In genomic region chr6:20238688-20239587, GRCh38 we compare ENCODE assay signal across 2 cellular contexts.
TF ChIP-seq lines count a peak whose summit lies in the region.

No MANE protein-coding gene starts in this region.

TF ChIP-seq in HepG2, 621 proteins besides CTCF, POLR2A, EP300 and RAD21:
- TF ChIP-seq, protein P1, sequence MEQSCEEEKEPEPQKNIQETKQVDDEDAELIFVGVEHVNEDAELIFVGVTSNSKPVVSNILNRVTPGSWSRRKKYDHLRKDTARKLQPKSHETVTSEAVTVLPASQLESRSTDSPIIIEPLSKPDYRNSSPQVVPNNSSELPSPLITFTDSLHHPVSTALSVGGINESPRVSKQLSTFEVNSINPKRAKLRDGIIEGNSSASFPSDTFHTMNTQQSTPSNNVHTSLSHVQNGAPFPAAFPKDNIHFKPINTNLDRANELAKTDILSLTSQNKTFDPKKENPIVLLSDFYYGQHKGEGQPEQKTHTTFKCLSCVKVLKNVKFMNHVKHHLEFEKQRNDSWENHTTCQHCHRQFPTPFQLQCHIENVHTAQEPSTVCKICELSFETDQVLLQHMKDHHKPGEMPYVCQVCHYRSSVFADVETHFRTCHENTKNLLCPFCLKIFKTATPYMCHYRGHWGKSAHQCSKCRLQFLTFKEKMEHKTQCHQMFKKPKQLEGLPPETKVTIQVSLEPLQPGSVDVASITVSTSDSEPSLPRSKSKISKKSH (CRISPR knock-in tag; IDR thresholded peaks at IDR 0.05; ENCODE audit: borderline replicate concordance), result no peak
- TF ChIP-seq, protein P2, sequence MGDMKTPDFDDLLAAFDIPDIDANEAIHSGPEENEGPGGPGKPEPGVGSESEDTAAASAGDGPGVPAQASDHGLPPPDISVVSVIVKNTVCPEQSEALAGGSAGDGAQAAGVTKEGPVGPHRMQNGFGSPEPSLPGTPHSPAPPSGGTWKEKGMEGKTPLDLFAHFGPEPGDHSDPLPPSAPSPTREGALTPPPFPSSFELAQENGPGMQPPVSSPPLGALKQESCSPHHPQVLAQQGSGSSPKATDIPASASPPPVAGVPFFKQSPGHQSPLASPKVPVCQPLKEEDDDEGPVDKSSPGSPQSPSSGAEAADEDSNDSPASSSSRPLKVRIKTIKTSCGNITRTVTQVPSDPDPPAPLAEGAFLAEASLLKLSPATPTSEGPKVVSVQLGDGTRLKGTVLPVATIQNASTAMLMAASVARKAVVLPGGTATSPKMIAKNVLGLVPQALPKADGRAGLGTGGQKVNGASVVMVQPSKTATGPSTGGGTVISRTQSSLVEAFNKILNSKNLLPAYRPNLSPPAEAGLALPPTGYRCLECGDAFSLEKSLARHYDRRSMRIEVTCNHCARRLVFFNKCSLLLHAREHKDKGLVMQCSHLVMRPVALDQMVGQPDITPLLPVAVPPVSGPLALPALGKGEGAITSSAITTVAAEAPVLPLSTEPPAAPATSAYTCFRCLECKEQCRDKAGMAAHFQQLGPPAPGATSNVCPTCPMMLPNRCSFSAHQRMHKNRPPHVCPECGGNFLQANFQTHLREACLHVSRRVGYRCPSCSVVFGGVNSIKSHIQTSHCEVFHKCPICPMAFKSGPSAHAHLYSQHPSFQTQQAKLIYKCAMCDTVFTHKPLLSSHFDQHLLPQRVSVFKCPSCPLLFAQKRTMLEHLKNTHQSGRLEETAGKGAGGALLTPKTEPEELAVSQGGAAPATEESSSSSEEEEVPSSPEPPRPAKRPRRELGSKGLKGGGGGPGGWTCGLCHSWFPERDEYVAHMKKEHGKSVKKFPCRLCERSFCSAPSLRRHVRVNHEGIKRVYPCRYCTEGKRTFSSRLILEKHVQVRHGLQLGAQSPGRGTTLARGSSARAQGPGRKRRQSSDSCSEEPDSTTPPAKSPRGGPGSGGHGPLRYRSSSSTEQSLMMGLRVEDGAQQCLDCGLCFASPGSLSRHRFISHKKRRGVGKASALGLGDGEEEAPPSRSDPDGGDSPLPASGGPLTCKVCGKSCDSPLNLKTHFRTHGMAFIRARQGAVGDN (CRISPR knock-in tag; IDR thresholded peaks at IDR 0.05), result 0 out of 2 replicates have a peak, but pooled peaks have one; percentile 7
- TF ChIP-seq NR2F6 (IDR thresholded peaks at IDR 0.05) (no peak), NR2F6 (CRISPR knock-in tag; IDR thresholded peaks at IDR 0.05) (no peak)

TF ChIP-seq in SK-N-SH treated with all-trans-retinoic acid at 6 μM for 48 hours, 23 proteins besides CTCF, POLR2A, EP300 and RAD21:
- TF ChIP-seq ESRRG (CRISPR knock-in tag; IDR thresholded peaks at IDR 0.05) (no peak), TCF4 (CRISPR knock-in tag; IDR thresholded peaks at IDR 0.05; ENCODE audit: borderline replicate concordance) (no peak), GLIS3 (CRISPR knock-in tag; IDR thresholded peaks at IDR 0.05) (no peak), OSR1 (CRISPR knock-in tag; IDR thresholded peaks at IDR 0.05) (no peak), SNAI2 (CRISPR knock-in tag; IDR thresholded peaks at IDR 0.05) (no peak), CREB5 (CRISPR knock-in tag; IDR thresholded peaks at IDR 0.05; ENCODE audit: low read depth) (no peak), ZNF70 (CRISPR knock-in tag; IDR thresholded peaks at IDR 0.05) (no peak), RARB (CRISPR knock-in tag; IDR thresholded peaks at IDR 0.05) (no peak), ZNF8 (CRISPR knock-in tag; IDR thresholded peaks at IDR 0.05) (no peak), ARNTL (CRISPR knock-in tag; IDR thresholded peaks at IDR 0.05; ENCODE audit: borderline replicate concordance, low read depth) (no peak), ZNF565 (CRISPR knock-in tag; conservative IDR thresholded peaks at IDR 0.05; ENCODE audit: low read depth) (no peak), TOX (CRISPR knock-in tag; IDR thresholded peaks at IDR 0.05; ENCODE audit: borderline replicate concordance) (no peak)
- TF ChIP-seq, protein P3, sequence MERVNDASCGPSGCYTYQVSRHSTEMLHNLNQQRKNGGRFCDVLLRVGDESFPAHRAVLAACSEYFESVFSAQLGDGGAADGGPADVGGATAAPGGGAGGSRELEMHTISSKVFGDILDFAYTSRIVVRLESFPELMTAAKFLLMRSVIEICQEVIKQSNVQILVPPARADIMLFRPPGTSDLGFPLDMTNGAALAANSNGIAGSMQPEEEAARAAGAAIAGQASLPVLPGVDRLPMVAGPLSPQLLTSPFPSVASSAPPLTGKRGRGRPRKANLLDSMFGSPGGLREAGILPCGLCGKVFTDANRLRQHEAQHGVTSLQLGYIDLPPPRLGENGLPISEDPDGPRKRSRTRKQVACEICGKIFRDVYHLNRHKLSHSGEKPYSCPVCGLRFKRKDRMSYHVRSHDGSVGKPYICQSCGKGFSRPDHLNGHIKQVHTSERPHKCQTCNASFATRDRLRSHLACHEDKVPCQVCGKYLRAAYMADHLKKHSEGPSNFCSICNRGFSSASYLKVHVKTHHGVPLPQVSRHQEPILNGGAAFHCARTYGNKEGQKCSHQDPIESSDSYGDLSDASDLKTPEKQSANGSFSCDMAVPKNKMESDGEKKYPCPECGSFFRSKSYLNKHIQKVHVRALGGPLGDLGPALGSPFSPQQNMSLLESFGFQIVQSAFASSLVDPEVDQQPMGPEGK (CRISPR knock-in tag; IDR thresholded peaks at IDR 0.05; ENCODE audit: borderline replicate concordance), result no peak
